ENCODE assay signal across 23 cellular contexts in genomic region chr1:172513480-172513879, GRCh38. TPM values are rescaled to one million over a fixed set of nuclear protein-coding genes. Genes with fewer than 3 reads are reported as not detected.
DNase-seq lines count a peak whose midpoint lies in the region; ATAC-seq and TF ChIP-seq lines count a peak whose summit lies in the region.
"Had no signal": no experiment of that assay in that cellular context is flagged by ENCODE, and none has a peak within 500 bp of the region (broad histone marks: within the 10 kb centered on the region; RNA-seq: fewer than 3 reads in every experiment).

No MANE protein-coding gene starts in this region.

- no peaks in the 10 kb centered on the region for H3K4me1 ChIP-seq in osteoblast (ENCODE audit: insufficient read depth, low read length)
- H3K4me1 ChIP-seq: colonic mucosa, esophagus squamous epithelium, upper lobe of left lung had no signal

- peaks cover 0 to 2% (median 0%) of the 10 kb centered on the region in 3 donors for H3K27me3 Mint-ChIP-seq in CD14-positive monocyte (ENCODE audit: low read depth in 3 of 3)

- no peak overlapping the region for H3K4me3 Mint-ChIP-seq in CD14-positive monocyte
- H3K4me3 Mint-ChIP-seq: activated CD8-positive, alpha-beta T cell treated with anti-CD3 and anti-CD28 coated beads, Interleukin-2, amount 10 ng/mL, durations not matched to agents 7 days and 5 days; activated naive CD4-positive, alpha-beta T cell treated with anti-CD3 and anti-CD28 coated beads, Interleukin-2, amount 10 ng/mL, durations not matched to agents 7 days and 5 days; nephron had no signal

- TF ChIP-seq CTCF in osteoblast (IDR thresholded peaks at IDR 0.05; ENCODE audit: extremely low read depth, low read depth, low read length) (no peak), CD14-positive monocyte (IDR thresholded peaks at IDR 0.05) (no peak)

- no peaks in the 10 kb centered on the region for H3K79me2 ChIP-seq in osteoblast (ENCODE audit: insufficient read depth, low read length)

- no peaks in the 10 kb centered on the region for H4K20me1 ChIP-seq in osteoblast (ENCODE audit: insufficient read depth, low read length)

- no peak overlapping the region for H3K4me2 ChIP-seq in osteoblast (ENCODE audit: insufficient read depth, low read length)

- H3K36me3 Mint-ChIP-seq in CD14-positive monocyte, result no peaks in the 10 kb centered on the region
- H3K36me3 Mint-ChIP-seq: activated naive CD4-positive, alpha-beta T cell treated with anti-CD3 and anti-CD28 coated beads, Interleukin-2, amount 10 ng/mL, durations not matched to agents 7 days and 5 days had no signal

- intact Hi-C loops in CD14-positive monocyte (cut with micrococcal nuclease), result no loop called here

- H3K4me3 ChIP-seq in osteoblast (ENCODE audit: insufficient read depth, low read length), result no peak overlapping the region
- H3K4me3 ChIP-seq: colonic mucosa, esophagus squamous epithelium, skin epidermis, upper lobe of left lung had no signal

- DNase-seq in M059J (ENCODE audit: low read depth), result peak; percentile 12
- peak; percentile 39 for DNase-seq in amniotic epithelial cell (ENCODE audit: low read depth)
- no peak for DNase-seq in osteoblast (ENCODE audit: insufficient read length, low spot score, missing footprints)
- no peak for DNase-seq in cortex of kidney (lab: John Stamatoyannopoulos, UW)
- DNase-seq in CD14-positive monocyte (ENCODE audit: low spot score), result no peak
- DNase-seq: activated CD4-positive, alpha-beta T cell treated with anti-CD3 and anti-CD28 coated beads for 4 hours; activated CD8-positive, alpha-beta T cell treated with anti-CD3 and anti-CD28 coated beads, Interleukin-2, amount 10 ng/mL, durations not matched to agents 7 days and 5 days; activated naive CD4-positive, alpha-beta T cell treated with anti-CD3 and anti-CD28 coated beads, Interleukin-2, amount 10 ng/mL, durations not matched to agents 7 days and 5 days; colonic mucosa; effector memory CD4-positive, alpha-beta T cell; esophagus squamous epithelium; KG1; left colon; NCI-H2029; NCI-H524 treated with DMSO at 0.1 percent for 48 hours; Right ventricle myocardium superior; stimulated activated naive CD4-positive, alpha-beta T cell; upper lobe of left lung had no signal

- H3K9me3 ChIP-seq in osteoblast (ENCODE audit: low read depth, low read length), result no peaks in the 10 kb centered on the region
- H3K9me3 ChIP-seq: colonic mucosa, esophagus squamous epithelium, upper lobe of left lung had no signal

- peak overlapping the region; percentile 55 for H2AFZ ChIP-seq in osteoblast (ENCODE audit: low read length)

- no peaks in the 10 kb centered on the region for H3K27me3 ChIP-seq in osteoblast (ENCODE audit: insufficient read depth, low read length)
- H3K27me3 ChIP-seq: colonic mucosa, esophagus squamous epithelium, upper lobe of left lung had no signal

- peaks cover 39% of the 10 kb centered on the region for H3K4me1 Mint-ChIP-seq in CD14-positive monocyte
- H3K4me1 Mint-ChIP-seq: activated naive CD4-positive, alpha-beta T cell treated with anti-CD3 and anti-CD28 coated beads, Interleukin-2, amount 10 ng/mL, durations not matched to agents 7 days and 5 days; nephron had no signal

- H3K36me3 ChIP-seq in osteoblast (ENCODE audit: insufficient read depth, low read length), result no peaks in the 10 kb centered on the region
- H3K36me3 ChIP-seq: colonic mucosa, esophagus squamous epithelium, upper lobe of left lung had no signal

- H3K27ac Mint-ChIP-seq in CD14-positive monocyte, result no peak overlapping the region
- H3K27ac Mint-ChIP-seq: activated CD8-positive, alpha-beta T cell treated with anti-CD3 and anti-CD28 coated beads, Interleukin-2, amount 10 ng/mL, durations not matched to agents 7 days and 5 days; activated naive CD4-positive, alpha-beta T cell treated with anti-CD3 and anti-CD28 coated beads, Interleukin-2, amount 10 ng/mL, durations not matched to agents 7 days and 5 days had no signal

- ATAC-seq in esophagus mucosa (peak; percentile 76), GM18517 (IDR thresholded peaks at IDR 0.05; ENCODE audit: unreplicated experiment) (no peak), HG02938 (IDR thresholded peaks at IDR 0.05; ENCODE audit: unreplicated experiment) (no peak)
- ATAC-seq: activated CD8-positive, alpha-beta T cell treated with anti-CD3 and anti-CD28 coated beads, Interleukin-2, amount 10 ng/mL, durations not matched to agents 7 days and 5 days; left colon had no signal

- H3K9me3 Mint-ChIP-seq in CD14-positive monocyte, result peaks cover 0 to 9% (median 4%) of the 10 kb centered on the region in 7 donors
- H3K9me3 Mint-ChIP-seq: activated naive CD4-positive, alpha-beta T cell treated with anti-CD3 and anti-CD28 coated beads, Interleukin-2, amount 10 ng/mL, durations not matched to agents 7 days and 5 days; nephron had no signal

- no peak overlapping the region for H3K27ac ChIP-seq in osteoblast (ENCODE audit: low read depth, low read length)
- H3K27ac ChIP-seq: colonic mucosa, esophagus squamous epithelium, upper lobe of left lung had no signal

RNA-seq across cellular contexts. Expression of gene SUCO, which starts 19.5 kb away (rescaled TPM):
- total RNA-seq in M059J (2014; rRNA removed; shearing (Covaris generic)), result 38.0 and 44.1 TPM in 2 replicates
- total RNA-seq in esophagus mucosa (13.5 TPM), osteoblast (41.3 and 41.6 TPM in 2 replicates)
- 1 to 10 TPM; 6.8 to 8.5 TPM for polyA plus RNA-seq in CD14-positive monocyte

Comparison
In these comparisons a context has a peak if more than half of its experiments do, and no peak if none do; other contexts are left out.
1. DNase-seq: peak in M059J (single experiment) and amniotic epithelial cell (single experiment); none in osteoblast (single experiment), cortex of kidney (single experiment) and CD14-positive monocyte (single experiment).